In the genomic region with DNA sequence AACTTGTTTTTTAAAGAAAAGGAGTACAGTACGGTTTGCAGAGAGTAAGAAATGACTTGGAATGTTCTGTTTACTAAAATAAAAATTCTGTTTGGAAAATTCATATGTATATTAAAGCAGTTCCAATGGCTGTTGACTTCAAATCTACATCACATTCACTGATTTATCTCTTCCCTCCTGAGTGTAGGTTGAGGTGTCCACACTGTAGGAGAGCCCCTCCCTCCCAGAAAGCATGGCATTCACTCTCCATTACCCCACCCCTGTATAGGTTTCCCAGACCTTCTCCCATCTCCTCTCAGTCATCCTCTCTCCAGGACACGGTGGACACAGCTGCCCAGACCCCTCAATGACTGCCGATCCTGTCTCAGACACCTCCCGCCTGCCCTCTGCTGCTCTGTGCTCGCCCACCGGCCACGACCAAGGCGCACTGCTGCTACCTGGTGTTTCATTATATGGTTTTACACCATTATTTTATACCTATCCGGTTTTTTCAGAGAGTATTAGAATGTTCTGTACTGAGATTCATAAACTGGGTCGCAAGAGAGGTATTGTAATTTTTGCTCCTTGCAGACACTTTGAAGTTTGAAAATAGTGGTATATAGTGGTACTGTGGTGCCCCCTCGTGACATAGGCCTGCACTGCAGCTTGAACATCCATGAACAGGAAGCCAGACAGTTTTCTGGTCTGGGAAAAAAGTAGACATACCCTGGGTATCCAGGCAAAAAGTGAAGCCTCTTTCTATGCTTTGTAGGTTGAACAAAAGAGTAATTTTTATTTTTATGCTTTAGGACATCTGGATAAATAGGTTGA, we compare ENCODE assay signal across 9 cellular contexts. TPM values are rescaled to one million over a fixed set of nuclear protein-coding genes. Genes with fewer than 3 reads are reported as not detected.
DNase-seq lines count a peak whose midpoint lies in the region; ATAC-seq, FAIRE-seq and TF ChIP-seq lines count a peak whose summit lies in the region.
"Had no signal": no experiment of that assay in that cellular context is flagged by ENCODE, and none has a peak within 500 bp of the region (broad histone marks: within the 10 kb centered on the region; RNA-seq: fewer than 3 reads in every experiment).

No MANE protein-coding gene starts in this region.

- H3K36me3 ChIP-seq in WERI-Rb-1, result no peaks in the 10 kb centered on the region
- H3K36me3 ChIP-seq in bronchial epithelial cell (ENCODE audit: control insufficient read depth, insufficient read depth, low read length), result no peaks in the 10 kb centered on the region
- no peaks in the 10 kb centered on the region for H3K36me3 ChIP-seq in kidney epithelial cell (ENCODE audit: control insufficient read depth, insufficient read depth, low read length)

- H3K27ac ChIP-seq in WERI-Rb-1, result no peak overlapping the region
- H3K27ac ChIP-seq: epithelial cell of prostate had no signal

- TF ChIP-seq POLR2A in NB4 (IDR thresholded peaks at IDR 0.05; ENCODE audit: extremely low read depth, insufficient read length), result no peak

- ATAC-seq in GM21576 (IDR thresholded peaks at IDR 0.05; ENCODE audit: unreplicated experiment) (peak; percentile 75), HG03196 (IDR thresholded peaks at IDR 0.05; ENCODE audit: unreplicated experiment) (no peak)

- peaks cover 57% of the 10 kb centered on the region for H3K27me3 ChIP-seq in WERI-Rb-1 (ENCODE audit: insufficient read depth, low read depth, severe bottlenecking)
- H3K27me3 ChIP-seq in bronchial epithelial cell (ENCODE audit: control insufficient read depth, insufficient read depth, low read length), result no peaks in the 10 kb centered on the region
- H3K27me3 ChIP-seq in kidney epithelial cell (ENCODE audit: control insufficient read depth, insufficient read depth, low read length), result no peaks in the 10 kb centered on the region

- TF ChIP-seq CTCF in NB4 (IDR thresholded peaks at IDR 0.05; ENCODE audit: low read depth, low read length) (peak; percentile 75), WERI-Rb-1 (IDR thresholded peaks at IDR 0.05; ENCODE audit: low read depth, low read length) (peak; percentile 63), bronchial epithelial cell (IDR thresholded peaks at IDR 0.05; ENCODE audit: insufficient read depth, low read length, severe bottlenecking) (peak; percentile 55), kidney epithelial cell (IDR thresholded peaks at IDR 0.05; ENCODE audit: insufficient read depth, low read length, poor library complexity, severe bottlenecking) (peak; percentile 69)

- DNase-seq in DMS 273 treated with DMSO at 0.1 percent for 48 hours (lab: John Stamatoyannopoulos, UW) (peak; percentile 35), NB4 (ENCODE audit: low read depth) (peak; percentile 67), WERI-Rb-1 (peak; percentile 47), bronchial epithelial cell (ENCODE audit: low read depth) (peak; percentile 29), kidney epithelial cell (ENCODE audit: low read depth) (no peak)
- DNase-seq in stimulated activated CD4-positive, alpha-beta T cell treated with anti-CD3 and anti-CD28 coated beads, Interleukin-4, amount 100 ng/mL, for 1 hour, result peak; percentile 54

- H3K9me3 ChIP-seq in WERI-Rb-1 (ENCODE audit: severe bottlenecking), result no peaks in the 10 kb centered on the region

- FAIRE-seq in bronchial epithelial cell (lab: Jason Lieb, UNC), result no peak

- H3K4me3 ChIP-seq in NB4 (ENCODE audit: low read depth, low read length), result no peak overlapping the region
- no peak overlapping the region for H3K4me3 ChIP-seq in WERI-Rb-1 (ENCODE audit: low read depth, low read length)
- H3K4me3 ChIP-seq in bronchial epithelial cell (ENCODE audit: low read depth, low read length), result no peak overlapping the region
- H3K4me3 ChIP-seq in kidney epithelial cell (ENCODE audit: low read depth, low read length), result no peak overlapping the region

RNA-seq across cellular contexts. Expression of gene BEX4, which starts 38.8 kb away (rescaled TPM):
- total RNA-seq in bronchial epithelial cell (10.3 and 17.8 TPM in 2 replicates), kidney epithelial cell (80.8 and 84.0 TPM in 2 replicates)
